1 cellular context compared by ENCODE assay signal in genomic region chr10:22363305-22363704, GRCh38.
TF ChIP-seq lines count a peak whose summit lies in the region.

No MANE protein-coding gene starts in this region.

TF ChIP-seq in GM12878, 131 proteins besides CTCF, POLR2A, EP300 and RAD21:
- TF ChIP-seq E2F8 (IDR thresholded peaks at IDR 0.05; ENCODE audit: low read depth, partially characterized antibody) (no peak), FOXK2 (IDR thresholded peaks at IDR 0.05) (no peak), IRF4 (IDR thresholded peaks at IDR 0.05; ENCODE audit: low read depth, low read length) (no peak), RELB (IDR thresholded peaks at IDR 0.05; ENCODE audit: low read depth) (no peak), TAF1 (IDR thresholded peaks at IDR 0.05; ENCODE audit: borderline replicate concordance, low read depth, low read length) (no peak), POU2F2 (IDR thresholded peaks at IDR 0.05; ENCODE audit: borderline replicate concordance, low read depth, low read length) (no peak)
TF ChIP-seq in GM12878: peak in this region for 0.
